ENCODE assay signal across 1 cellular context in the genomic region with DNA sequence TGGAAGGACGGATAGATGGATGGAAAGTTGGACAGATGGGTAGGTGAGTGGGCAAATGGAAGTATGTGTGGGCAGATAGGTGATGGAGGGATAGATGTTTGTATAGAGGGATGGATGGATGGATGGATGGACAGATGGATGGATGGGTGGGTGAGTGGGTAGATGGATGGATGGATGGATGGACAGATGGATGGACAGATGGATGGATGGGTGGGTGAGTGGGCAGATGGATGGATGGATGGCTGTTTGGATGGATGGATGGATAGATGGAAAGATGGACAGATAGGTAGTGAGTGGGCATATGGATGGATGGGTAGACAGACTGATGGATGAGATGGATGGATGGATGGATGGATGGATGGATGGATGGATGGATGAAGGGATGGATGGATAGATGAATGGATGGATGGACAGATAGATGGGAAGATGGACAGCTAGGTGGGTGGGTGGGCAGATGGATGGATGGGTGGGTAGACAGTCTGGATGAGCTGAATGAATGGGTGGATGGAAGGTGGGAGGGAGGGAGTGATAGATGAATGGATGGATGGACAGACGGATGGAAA.
TF ChIP-seq lines count a peak whose summit lies in the region.

No MANE protein-coding gene starts in this region.

TF ChIP-seq in HEK293, 187 proteins besides CTCF, POLR2A, EP300 and RAD21 (continued from another document and continues in another):
- TF ChIP-seq TCF7L2 (IDR thresholded peaks at IDR 0.05; ENCODE audit: borderline replicate concordance, low read depth, low read length) (no peak), ZNF146 (tag by site-specific recombination; IDR thresholded peaks at IDR 0.05) (peak; percentile 17; the same call in 1 of the 2 replicates), EGR2 (tag by site-specific recombination; IDR thresholded peaks at IDR 0.05; ENCODE audit: low read depth) (peak; percentile 81), ZNF791 (tag by site-specific recombination; IDR thresholded peaks at IDR 0.05) (no peak), ZNF292 (tag by site-specific recombination; IDR thresholded peaks at IDR 0.05; ENCODE audit: borderline replicate concordance, low read depth) (no peak), ZBTB20 (tag by site-specific recombination; IDR thresholded peaks at IDR 0.05) (no peak), ZNF404 (tag by site-specific recombination; IDR thresholded peaks at IDR 0.05) (no peak), ZNF558 (tag by site-specific recombination; IDR thresholded peaks at IDR 0.05) (no peak), ZNF248 (tag by site-specific recombination; IDR thresholded peaks at IDR 0.05) (no peak; the same call in 1 of the 2 replicates), GLIS1 (tag by site-specific recombination; IDR thresholded peaks at IDR 0.05) (no peak), ZNF350 (tag by site-specific recombination; IDR thresholded peaks at IDR 0.05) (no peak), ZNF174 (tag by site-specific recombination; IDR thresholded peaks at IDR 0.05) (no peak), ZFP69B (tag by site-specific recombination; IDR thresholded peaks at IDR 0.05) (no peak), ZBTB8A (tag by site-specific recombination; IDR thresholded peaks at IDR 0.05) (no peak), ZNF239 (tag by site-specific recombination; IDR thresholded peaks at IDR 0.05) (peak; percentile 49; the same call in 1 of the 2 replicates), ZNF169 (tag by site-specific recombination; IDR thresholded peaks at IDR 0.05) (no peak), ZNF394 (tag by site-specific recombination; IDR thresholded peaks at IDR 0.05; ENCODE audit: borderline replicate concordance) (no peak), ZNF548 (tag by site-specific recombination; IDR thresholded peaks at IDR 0.05) (no peak), ZNF776 (tag by site-specific recombination; IDR thresholded peaks at IDR 0.05; ENCODE audit: borderline replicate concordance) (no peak), ZNF785 (tag by site-specific recombination; IDR thresholded peaks at IDR 0.05) (peak; percentile 83; the same call in 1 of the 2 replicates), SALL2 (tag by site-specific recombination; IDR thresholded peaks at IDR 0.05; ENCODE audit: borderline replicate concordance) (0 out of 2 replicates have a peak, but pooled peaks have one; percentile 68), ZNF112 (tag by site-specific recombination; IDR thresholded peaks at IDR 0.05) (0 out of 2 replicates have a peak, but pooled peaks have one; percentile 45), ZNF701 (tag by site-specific recombination; IDR thresholded peaks at IDR 0.05) (no peak), HOXA7 (CRISPR knock-in tag; IDR thresholded peaks at IDR 0.05; ENCODE audit: borderline replicate concordance) (no peak), KLF16 (tag by site-specific recombination; IDR thresholded peaks at IDR 0.05) (no peak), ZNF341 (tag by site-specific recombination; IDR thresholded peaks at IDR 0.05; ENCODE audit: low read depth) (no peak), MEIS1 (CRISPR knock-in tag; IDR thresholded peaks at IDR 0.05; ENCODE audit: borderline replicate concordance) (no peak), SP3 (tag by site-specific recombination; IDR thresholded peaks at IDR 0.05) (no peak), ZNF747 (tag by site-specific recombination; IDR thresholded peaks at IDR 0.05) (no peak), ZNF175 (tag by site-specific recombination; IDR thresholded peaks at IDR 0.05) (no peak), ZNF391 (tag by site-specific recombination; IDR thresholded peaks at IDR 0.05; ENCODE audit: borderline replicate concordance, low read depth) (no peak), ZNF24 (tag by site-specific recombination; IDR thresholded peaks at IDR 0.05) (no peak), YY1 (tag by site-specific recombination; IDR thresholded peaks at IDR 0.05) (no peak), GLIS2 (tag by site-specific recombination; IDR thresholded peaks at IDR 0.05) (no peak), ZNF658 (tag by site-specific recombination; IDR thresholded peaks at IDR 0.05) (peak; percentile 61; the same call in 1 of the 2 replicates), FEZF1 (tag by site-specific recombination; IDR thresholded peaks at IDR 0.05) (no peak), ZNF266 (tag by site-specific recombination; IDR thresholded peaks at IDR 0.05; ENCODE audit: low read depth) (peak; percentile 43; the same call in 1 of the 2 replicates), SETDB1 (IDR thresholded peaks at IDR 0.05; ENCODE audit: insufficient read length, low read length) (no peak)
- TF ChIP-seq, protein P1, sequence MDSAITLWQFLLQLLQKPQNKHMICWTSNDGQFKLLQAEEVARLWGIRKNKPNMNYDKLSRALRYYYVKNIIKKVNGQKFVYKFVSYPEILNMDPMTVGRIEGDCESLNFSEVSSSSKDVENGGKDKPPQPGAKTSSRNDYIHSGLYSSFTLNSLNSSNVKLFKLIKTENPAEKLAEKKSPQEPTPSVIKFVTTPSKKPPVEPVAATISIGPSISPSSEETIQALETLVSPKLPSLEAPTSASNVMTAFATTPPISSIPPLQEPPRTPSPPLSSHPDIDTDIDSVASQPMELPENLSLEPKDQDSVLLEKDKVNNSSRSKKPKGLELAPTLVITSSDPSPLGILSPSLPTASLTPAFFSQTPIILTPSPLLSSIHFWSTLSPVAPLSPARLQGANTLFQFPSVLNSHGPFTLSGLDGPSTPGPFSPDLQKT (IDR thresholded peaks at IDR 0.05; ENCODE audit: borderline replicate concordance, low read depth, low read length): no peak
- TF ChIP-seq, protein P2, sequence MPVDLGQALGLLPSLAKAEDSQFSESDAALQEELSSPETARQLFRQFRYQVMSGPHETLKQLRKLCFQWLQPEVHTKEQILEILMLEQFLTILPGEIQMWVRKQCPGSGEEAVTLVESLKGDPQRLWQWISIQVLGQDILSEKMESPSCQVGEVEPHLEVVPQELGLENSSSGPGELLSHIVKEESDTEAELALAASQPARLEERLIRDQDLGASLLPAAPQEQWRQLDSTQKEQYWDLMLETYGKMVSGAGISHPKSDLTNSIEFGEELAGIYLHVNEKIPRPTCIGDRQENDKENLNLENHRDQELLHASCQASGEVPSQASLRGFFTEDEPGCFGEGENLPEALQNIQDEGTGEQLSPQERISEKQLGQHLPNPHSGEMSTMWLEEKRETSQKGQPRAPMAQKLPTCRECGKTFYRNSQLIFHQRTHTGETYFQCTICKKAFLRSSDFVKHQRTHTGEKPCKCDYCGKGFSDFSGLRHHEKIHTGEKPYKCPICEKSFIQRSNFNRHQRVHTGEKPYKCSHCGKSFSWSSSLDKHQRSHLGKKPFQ (tag by site-specific recombination; IDR thresholded peaks at IDR 0.05): no peak
- TF ChIP-seq, protein P3, sequence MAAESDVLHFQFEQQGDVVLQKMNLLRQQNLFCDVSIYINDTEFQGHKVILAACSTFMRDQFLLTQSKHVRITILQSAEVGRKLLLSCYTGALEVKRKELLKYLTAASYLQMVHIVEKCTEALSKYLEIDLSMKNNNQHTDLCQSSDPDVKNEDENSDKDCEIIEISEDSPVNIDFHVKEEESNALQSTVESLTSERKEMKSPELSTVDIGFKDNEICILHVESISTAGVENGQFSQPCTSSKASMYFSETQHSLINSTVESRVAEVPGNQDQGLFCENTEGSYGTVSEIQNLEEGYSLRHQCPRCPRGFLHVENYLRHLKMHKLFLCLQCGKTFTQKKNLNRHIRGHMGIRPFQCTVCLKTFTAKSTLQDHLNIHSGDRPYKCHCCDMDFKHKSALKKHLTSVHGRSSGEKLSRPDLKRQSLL (tag by site-specific recombination; IDR thresholded peaks at IDR 0.05): no peak
- TF ChIP-seq, protein P4, sequence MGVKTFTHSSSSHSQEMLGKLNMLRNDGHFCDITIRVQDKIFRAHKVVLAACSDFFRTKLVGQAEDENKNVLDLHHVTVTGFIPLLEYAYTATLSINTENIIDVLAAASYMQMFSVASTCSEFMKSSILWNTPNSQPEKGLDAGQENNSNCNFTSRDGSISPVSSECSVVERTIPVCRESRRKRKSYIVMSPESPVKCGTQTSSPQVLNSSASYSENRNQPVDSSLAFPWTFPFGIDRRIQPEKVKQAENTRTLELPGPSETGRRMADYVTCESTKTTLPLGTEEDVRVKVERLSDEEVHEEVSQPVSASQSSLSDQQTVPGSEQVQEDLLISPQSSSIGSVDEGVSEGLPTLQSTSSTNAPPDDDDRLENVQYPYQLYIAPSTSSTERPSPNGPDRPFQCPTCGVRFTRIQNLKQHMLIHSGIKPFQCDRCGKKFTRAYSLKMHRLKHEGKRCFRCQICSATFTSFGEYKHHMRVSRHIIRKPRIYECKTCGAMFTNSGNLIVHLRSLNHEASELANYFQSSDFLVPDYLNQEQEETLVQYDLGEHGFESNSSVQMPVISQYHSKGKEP (tag by site-specific recombination; IDR thresholded peaks at IDR 0.05): no peak
- TF ChIP-seq, protein P5, sequence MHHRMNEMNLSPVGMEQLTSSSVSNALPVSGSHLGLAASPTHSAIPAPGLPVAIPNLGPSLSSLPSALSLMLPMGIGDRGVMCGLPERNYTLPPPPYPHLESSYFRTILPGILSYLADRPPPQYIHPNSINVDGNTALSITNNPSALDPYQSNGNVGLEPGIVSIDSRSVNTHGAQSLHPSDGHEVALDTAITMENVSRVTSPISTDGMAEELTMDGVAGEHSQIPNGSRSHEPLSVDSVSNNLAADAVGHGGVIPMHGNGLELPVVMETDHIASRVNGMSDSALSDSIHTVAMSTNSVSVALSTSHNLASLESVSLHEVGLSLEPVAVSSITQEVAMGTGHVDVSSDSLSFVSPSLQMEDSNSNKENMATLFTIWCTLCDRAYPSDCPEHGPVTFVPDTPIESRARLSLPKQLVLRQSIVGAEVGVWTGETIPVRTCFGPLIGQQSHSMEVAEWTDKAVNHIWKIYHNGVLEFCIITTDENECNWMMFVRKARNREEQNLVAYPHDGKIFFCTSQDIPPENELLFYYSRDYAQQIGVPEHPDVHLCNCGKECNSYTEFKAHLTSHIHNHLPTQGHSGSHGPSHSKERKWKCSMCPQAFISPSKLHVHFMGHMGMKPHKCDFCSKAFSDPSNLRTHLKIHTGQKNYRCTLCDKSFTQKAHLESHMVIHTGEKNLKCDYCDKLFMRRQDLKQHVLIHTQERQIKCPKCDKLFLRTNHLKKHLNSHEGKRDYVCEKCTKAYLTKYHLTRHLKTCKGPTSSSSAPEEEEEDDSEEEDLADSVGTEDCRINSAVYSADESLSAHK (tag by site-specific recombination; IDR thresholded peaks at IDR 0.05): no peak
- TF ChIP-seq, protein P6, sequence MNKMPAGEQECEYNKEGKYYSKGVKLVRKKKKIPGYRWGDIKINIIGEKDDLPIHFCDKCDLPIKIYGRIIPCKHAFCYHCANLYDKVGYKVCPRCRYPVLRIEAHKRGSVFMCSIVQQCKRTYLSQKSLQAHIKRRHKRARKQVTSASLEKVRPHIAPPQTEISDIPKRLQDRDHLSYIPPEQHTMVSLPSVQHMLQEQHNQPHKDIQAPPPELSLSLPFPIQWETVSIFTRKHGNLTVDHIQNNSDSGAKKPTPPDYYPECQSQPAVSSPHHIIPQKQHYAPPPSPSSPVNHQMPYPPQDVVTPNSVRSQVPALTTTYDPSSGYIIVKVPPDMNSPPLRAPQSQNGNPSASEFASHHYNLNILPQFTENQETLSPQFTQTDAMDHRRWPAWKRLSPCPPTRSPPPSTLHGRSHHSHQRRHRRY (tag by site-specific recombination; IDR thresholded peaks at IDR 0.05): no peak
- TF ChIP-seq, protein P7, sequence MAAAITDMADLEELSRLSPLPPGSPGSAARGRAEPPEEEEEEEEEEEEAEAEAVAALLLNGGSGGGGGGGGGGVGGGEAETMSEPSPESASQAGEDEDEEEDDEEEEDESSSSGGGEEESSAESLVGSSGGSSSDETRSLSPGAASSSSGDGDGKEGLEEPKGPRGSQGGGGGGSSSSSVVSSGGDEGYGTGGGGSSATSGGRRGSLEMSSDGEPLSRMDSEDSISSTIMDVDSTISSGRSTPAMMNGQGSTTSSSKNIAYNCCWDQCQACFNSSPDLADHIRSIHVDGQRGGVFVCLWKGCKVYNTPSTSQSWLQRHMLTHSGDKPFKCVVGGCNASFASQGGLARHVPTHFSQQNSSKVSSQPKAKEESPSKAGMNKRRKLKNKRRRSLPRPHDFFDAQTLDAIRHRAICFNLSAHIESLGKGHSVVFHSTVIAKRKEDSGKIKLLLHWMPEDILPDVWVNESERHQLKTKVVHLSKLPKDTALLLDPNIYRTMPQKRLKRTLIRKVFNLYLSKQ (tag by site-specific recombination; IDR thresholded peaks at IDR 0.05; ENCODE audit: borderline replicate concordance): no peak
- TF ChIP-seq, protein P8, sequence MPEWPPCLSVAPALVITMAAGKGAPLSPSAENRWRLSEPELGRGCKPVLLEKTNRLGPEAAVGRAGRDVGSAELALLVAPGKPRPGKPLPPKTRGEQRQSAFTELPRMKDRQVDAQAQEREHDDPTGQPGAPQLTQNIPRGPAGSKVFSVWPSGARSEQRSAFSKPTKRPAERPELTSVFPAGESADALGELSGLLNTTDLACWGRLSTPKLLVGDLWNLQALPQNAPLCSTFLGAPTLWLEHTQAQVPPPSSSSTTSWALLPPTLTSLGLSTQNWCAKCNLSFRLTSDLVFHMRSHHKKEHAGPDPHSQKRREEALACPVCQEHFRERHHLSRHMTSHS (tag by site-specific recombination; IDR thresholded peaks at IDR 0.05): 0 out of 2 replicates have a peak, but pooled peaks have one; percentile 12
- TF ChIP-seq, protein P9, sequence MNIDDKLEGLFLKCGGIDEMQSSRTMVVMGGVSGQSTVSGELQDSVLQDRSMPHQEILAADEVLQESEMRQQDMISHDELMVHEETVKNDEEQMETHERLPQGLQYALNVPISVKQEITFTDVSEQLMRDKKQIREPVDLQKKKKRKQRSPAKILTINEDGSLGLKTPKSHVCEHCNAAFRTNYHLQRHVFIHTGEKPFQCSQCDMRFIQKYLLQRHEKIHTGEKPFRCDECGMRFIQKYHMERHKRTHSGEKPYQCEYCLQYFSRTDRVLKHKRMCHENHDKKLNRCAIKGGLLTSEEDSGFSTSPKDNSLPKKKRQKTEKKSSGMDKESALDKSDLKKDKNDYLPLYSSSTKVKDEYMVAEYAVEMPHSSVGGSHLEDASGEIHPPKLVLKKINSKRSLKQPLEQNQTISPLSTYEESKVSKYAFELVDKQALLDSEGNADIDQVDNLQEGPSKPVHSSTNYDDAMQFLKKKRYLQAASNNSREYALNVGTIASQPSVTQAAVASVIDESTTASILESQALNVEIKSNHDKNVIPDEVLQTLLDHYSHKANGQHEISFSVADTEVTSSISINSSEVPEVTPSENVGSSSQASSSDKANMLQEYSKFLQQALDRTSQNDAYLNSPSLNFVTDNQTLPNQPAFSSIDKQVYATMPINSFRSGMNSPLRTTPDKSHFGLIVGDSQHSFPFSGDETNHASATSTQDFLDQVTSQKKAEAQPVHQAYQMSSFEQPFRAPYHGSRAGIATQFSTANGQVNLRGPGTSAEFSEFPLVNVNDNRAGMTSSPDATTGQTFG (tag by site-specific recombination; IDR thresholded peaks at IDR 0.05; ENCODE audit: borderline replicate concordance): peak; percentile 62; the same call in 1 of the 2 replicates
- TF ChIP-seq, protein P10, sequence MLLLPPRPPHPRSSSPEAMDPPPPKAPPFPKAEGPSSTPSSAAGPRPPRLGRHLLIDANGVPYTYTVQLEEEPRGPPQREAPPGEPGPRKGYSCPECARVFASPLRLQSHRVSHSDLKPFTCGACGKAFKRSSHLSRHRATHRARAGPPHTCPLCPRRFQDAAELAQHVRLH (tag by site-specific recombination; IDR thresholded peaks at IDR 0.05): no peak
- TF ChIP-seq, protein P11, sequence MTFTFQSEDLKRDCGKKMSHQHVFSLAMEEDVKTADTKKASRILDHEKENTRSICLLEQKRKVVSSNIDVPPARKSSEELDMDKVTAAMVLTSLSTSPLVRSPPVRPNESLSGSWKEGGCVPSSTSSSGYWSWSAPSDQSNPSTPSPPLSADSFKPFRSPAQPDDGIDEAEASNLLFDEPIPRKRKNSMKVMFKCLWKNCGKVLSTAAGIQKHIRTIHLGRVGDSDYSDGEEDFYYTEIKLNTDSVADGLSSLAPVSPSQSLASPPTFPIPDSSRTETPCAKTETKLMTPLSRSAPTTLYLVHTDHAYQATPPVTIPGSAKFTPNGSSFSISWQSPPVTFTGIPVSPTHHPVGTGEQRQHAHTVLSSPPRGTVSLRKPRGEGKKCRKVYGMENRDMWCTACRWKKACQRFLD (tag by site-specific recombination; IDR thresholded peaks at IDR 0.05): no peak; the same call in 1 of the 2 replicates
